19 cellular contexts compared by ENCODE assay signal in the genomic region with DNA sequence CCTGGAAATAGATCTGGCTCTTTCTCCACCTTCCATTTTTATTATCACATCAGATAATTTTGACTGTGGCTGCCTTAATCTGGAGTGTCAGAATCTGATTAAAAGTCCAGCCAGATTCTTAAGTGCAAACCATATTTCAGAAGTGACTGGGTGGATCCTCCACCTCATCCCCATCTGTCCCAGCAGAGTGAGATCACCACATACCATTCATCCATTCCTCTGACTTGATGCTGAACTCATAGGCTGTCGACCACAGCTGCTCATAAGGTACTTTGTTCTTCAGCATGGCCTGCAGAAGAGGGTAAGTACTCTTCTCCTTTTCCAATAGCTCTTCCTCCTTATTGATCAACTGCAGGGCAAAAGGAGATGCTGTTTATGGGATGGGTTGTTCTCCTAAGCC. TPM values are rescaled to one million over a fixed set of nuclear protein-coding genes. Genes with fewer than 3 reads are reported as not detected.
DNase-seq lines count a peak whose midpoint lies in the region; ATAC-seq and TF ChIP-seq lines count a peak whose summit lies in the region.
"Had no signal": no experiment of that assay in that cellular context is flagged by ENCODE, and none has a peak within 500 bp of the region (broad histone marks: within the 10 kb centered on the region; RNA-seq: fewer than 3 reads in every experiment).

No MANE protein-coding gene starts in this region.

- no peak overlapping the region for H3K4me3 ChIP-seq in fibroblast of mammary gland (ENCODE audit: control insufficient read depth, low read depth, low read length)
- H3K4me3 ChIP-seq: BLaER1, heart right ventricle, Peyer's patch, tibial artery had no signal

- DNase-seq in ELR (ENCODE audit: low read depth) (peak; percentile 51), M059J (ENCODE audit: low read depth) (peak; percentile 34), fibroblast of mammary gland (ENCODE audit: low read depth) (peak; percentile 63), non-pigmented ciliary epithelial cell (ENCODE audit: low read depth) (peak; percentile 70), NCI-H446 (lab: John Stamatoyannopoulos, UW) (no peak), HUDEP-2 (lab: John Stamatoyannopoulos, UW; ENCODE audit: unreplicated experiment in 76 of 76) (no peak), T-cell (no peak)
- DNase-seq in activated naive CD4-positive, alpha-beta T cell treated with anti-CD3 and anti-CD28 coated beads for 36 hours: no peak
- DNase-seq: activated naive CD8-positive, alpha-beta T cell treated with anti-CD3 and anti-CD28 coated beads, Interleukin-2, amount 50 U/mL, for 24 hours; heart right ventricle; NCI-H1048; NCI-H2107; NCI-H774; Peyer's patch; tibial artery had no signal

- POLR2A ChIA-PET in T-cell (lab: Charles Lee): no interaction called here

- intact Hi-C loops in activated naive CD4-positive, alpha-beta T cell treated with anti-CD3 and anti-CD28 coated beads for 36 hours (cut with micrococcal nuclease): no loop called here

- peaks cover 2% of the 10 kb centered on the region for H3K36me3 Mint-ChIP-seq in T-cell
- H3K36me3 Mint-ChIP-seq in activated naive CD4-positive, alpha-beta T cell treated with anti-CD3 and anti-CD28 coated beads for 36 hours (ENCODE audit: low read depth): no peaks in the 10 kb centered on the region

- no peak overlapping the region for H3K4me3 Mint-ChIP-seq in T-cell
- no peak overlapping the region for H3K4me3 Mint-ChIP-seq in activated naive CD4-positive, alpha-beta T cell treated with anti-CD3 and anti-CD28 coated beads for 36 hours
- H3K4me3 Mint-ChIP-seq: activated naive CD8-positive, alpha-beta T cell treated with anti-CD3 and anti-CD28 coated beads, Interleukin-2, amount 50 U/mL, for 24 hours; activated T-helper 1 cell treated with anti-CD3 and anti-CD28 coated beads, Interleukin-12 subunit alpha, Interleukin-12 subunit beta, Interleukin-2, Interleukin-4 antibody, amounts not matched to agents 30 ng/mL and 10 ng/mL and 1 ng/mL, durations not matched to agents 14 hours and 24 hours and 36 hours had no signal

- no peaks in the 10 kb centered on the region for H3K4me1 Mint-ChIP-seq in T-cell
- H3K4me1 Mint-ChIP-seq in activated naive CD4-positive, alpha-beta T cell treated with anti-CD3 and anti-CD28 coated beads for 36 hours (ENCODE audit: low read depth): no peaks in the 10 kb centered on the region
- H3K4me1 Mint-ChIP-seq: activated naive CD8-positive, alpha-beta T cell treated with anti-CD3 and anti-CD28 coated beads, Interleukin-2, amount 50 U/mL, for 24 hours had no signal

- ATAC-seq in T-cell (replicated peaks in 1 of 4): no peak
- ATAC-seq: activated naive CD8-positive, alpha-beta T cell treated with anti-CD3 and anti-CD28 coated beads, Interleukin-2, amount 50 U/mL, for 24 hours; heart right ventricle had no signal

- CTCF ChIA-PET in T-cell (lab: Charles Lee): interaction anchor here in 1 of 2 donors (0.6 kb wide), 1 partner anchor 22 kb away, joined by 4 read pairs; no protein-coding TSS in a partner anchor
- CTCF ChIA-PET in activated naive CD4-positive, alpha-beta T cell treated with anti-CD3 and anti-CD28 coated beads for 36 hours (lab: Charles Lee): interaction anchor here (0.6 kb wide), 1 partner anchor 17 kb away, joined by 3 read pairs; no protein-coding TSS in a partner anchor

- H3K27ac Mint-ChIP-seq in T-cell: no peak overlapping the region
- H3K27ac Mint-ChIP-seq in activated naive CD4-positive, alpha-beta T cell treated with anti-CD3 and anti-CD28 coated beads for 36 hours: no peak overlapping the region
- H3K27ac Mint-ChIP-seq: activated naive CD8-positive, alpha-beta T cell treated with anti-CD3 and anti-CD28 coated beads, Interleukin-2, amount 50 U/mL, for 24 hours; activated T-helper 1 cell treated with anti-CD3 and anti-CD28 coated beads, Interleukin-12 subunit alpha, Interleukin-12 subunit beta, Interleukin-2, Interleukin-4 antibody, amounts not matched to agents 30 ng/mL and 10 ng/mL and 1 ng/mL, durations not matched to agents 14 hours and 24 hours and 36 hours had no signal

- no peak for TF ChIP-seq CTCF in fibroblast of mammary gland (conservative IDR thresholded peaks at IDR 0.05; ENCODE audit: control insufficient read depth, insufficient read depth, low read depth, low read length)

- peaks cover 2 to 8% (median 6%) of the 10 kb centered on the region in 3 donors for H3K9me3 Mint-ChIP-seq in T-cell
- peaks cover 2% of the 10 kb centered on the region for H3K9me3 Mint-ChIP-seq in activated naive CD4-positive, alpha-beta T cell treated with anti-CD3 and anti-CD28 coated beads for 36 hours
- H3K9me3 Mint-ChIP-seq: activated T-helper 1 cell treated with anti-CD3 and anti-CD28 coated beads, Interleukin-12 subunit alpha, Interleukin-12 subunit beta, Interleukin-2, Interleukin-4 antibody, amounts not matched to agents 30 ng/mL and 10 ng/mL and 1 ng/mL, durations not matched to agents 14 hours and 24 hours and 36 hours had no signal

- peaks cover 19 to 44% of the 10 kb centered on the region in 2 donors for H3K27me3 Mint-ChIP-seq in T-cell
- peaks cover 9% of the 10 kb centered on the region for H3K27me3 Mint-ChIP-seq in activated naive CD4-positive, alpha-beta T cell treated with anti-CD3 and anti-CD28 coated beads for 36 hours (ENCODE audit: low read depth)

RNA-seq across cellular contexts. Expression of a gene that starts 53.5 kb away (rescaled TPM):
- 0.02 TPM in 1 of 2 replicates, not detected in the other for total RNA-seq in M059J (2014; rRNA removed; shearing (Covaris generic))
- total RNA-seq in T-cell: not detected
- total RNA-seq in activated naive CD4-positive, alpha-beta T cell treated with anti-CD3 and anti-CD28 coated beads for 36 hours: not detected
- total RNA-seq: activated T-helper 1 cell treated with anti-CD3 and anti-CD28 coated beads, Interleukin-12 subunit alpha, Interleukin-12 subunit beta, Interleukin-2, Interleukin-4 antibody, amounts not matched to agents 30 ng/mL and 10 ng/mL and 1 ng/mL, durations not matched to agents 14 hours and 24 hours and 36 hours; chondrocyte; kidney epithelial cell had no signal

Comparison
In these comparisons a context has a peak if more than half of its experiments do, and no peak if none do; other contexts are left out.
1. DNase-seq: peak in ELR (single experiment), M059J (single experiment), fibroblast of mammary gland (single experiment) and non-pigmented ciliary epithelial cell (single experiment); none in NCI-H446 (0 of 2), HUDEP-2 (0 of 76), T-cell (0 of 34) and activated naive CD4-positive, alpha-beta T cell treated with anti-CD3 and anti-CD28 coated beads for 36 hours (single experiment).